In the genomic region with DNA sequence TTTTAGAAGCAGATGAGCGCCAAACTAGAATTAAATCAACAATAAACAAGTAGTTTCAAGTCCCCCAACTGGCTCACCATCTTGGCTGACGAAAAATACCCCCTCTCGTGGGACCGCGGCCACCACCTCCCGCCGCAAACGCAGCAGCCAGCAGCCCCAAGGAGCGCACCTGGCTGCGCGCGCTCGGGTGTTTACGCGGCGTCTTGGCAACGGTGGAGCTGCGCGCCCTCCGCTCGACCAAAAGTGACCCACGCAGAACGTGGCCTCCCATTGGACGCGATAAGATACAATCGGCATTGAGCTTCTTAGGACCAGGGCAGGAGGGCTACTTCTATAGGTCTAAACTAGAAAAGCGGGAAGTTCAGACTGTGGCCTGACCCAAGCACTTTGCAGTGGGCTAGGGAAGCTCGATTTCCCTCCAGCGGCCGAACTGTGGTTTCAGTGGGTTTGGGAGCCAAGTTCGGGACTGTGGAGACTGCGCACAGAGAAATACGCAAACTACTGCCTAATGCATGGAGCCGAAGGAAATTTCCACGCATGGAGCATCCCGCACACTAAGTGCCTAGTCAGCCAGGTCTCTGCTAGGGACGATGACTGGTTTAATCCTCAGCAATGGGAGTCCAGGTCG, we compare ENCODE assay signal across 8 cellular contexts. TPM values are rescaled to one million over a fixed set of nuclear protein-coding genes. Genes with fewer than 3 reads are reported as not detected.
A peak's percentile ranks its signal among the peaks of the same experiment; 100 is the strongest.
DNase-seq lines count a peak whose midpoint lies in the region; ATAC-seq and TF ChIP-seq lines count a peak whose summit lies in the region.

A gene with protein sequence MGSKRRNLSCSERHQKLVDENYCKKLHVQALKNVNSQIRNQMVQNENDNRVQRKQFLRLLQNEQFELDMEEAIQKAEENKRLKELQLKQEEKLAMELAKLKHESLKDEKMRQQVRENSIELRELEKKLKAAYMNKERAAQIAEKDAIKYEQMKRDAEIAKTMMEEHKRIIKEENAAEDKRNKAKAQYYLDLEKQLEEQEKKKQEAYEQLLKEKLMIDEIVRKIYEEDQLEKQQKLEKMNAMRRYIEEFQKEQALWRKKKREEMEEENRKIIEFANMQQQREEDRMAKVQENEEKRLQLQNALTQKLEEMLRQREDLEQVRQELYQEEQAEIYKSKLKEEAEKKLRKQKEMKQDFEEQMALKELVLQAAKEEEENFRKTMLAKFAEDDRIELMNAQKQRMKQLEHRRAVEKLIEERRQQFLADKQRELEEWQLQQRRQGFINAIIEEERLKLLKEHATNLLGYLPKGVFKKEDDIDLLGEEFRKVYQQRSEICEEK (minus strand): TSS at position 245 of the 628 bp plus-strand sequence. CDS start 165 bp downstream, at position 80.

- peak within 1 kb of the TSS; percentile 76 for H3K4me3 ChIP-seq in WI38 (ENCODE audit: low read depth, low read length)

- peak; percentile 85 for DNase-seq in AG09319 (ENCODE audit: extremely low read depth, low read depth)
- peak; percentile 80 for DNase-seq in NCI-H2196 treated with DMSO at 0.1 percent for 48 hours (lab: John Stamatoyannopoulos, UW; ENCODE audit: unreplicated experiment)
- DNase-seq in cerebellum (ENCODE audit: low spot score), result peak; percentile 96
- peak; percentile 96 for DNase-seq in islet precursor cell
- DNase-seq in stimulated activated CD4-positive, alpha-beta T cell treated with anti-CD3 and anti-CD28 coated beads, Interleukin-12 subunit alpha, Interleukin-12 subunit beta, amount 100 ng/mL, for 4 hours, result peak; percentile 40

- TF ChIP-seq CTCF in AG09319 (IDR thresholded peaks at IDR 0.05; ENCODE audit: low read depth, low read length) (no peak), WI38 (IDR thresholded peaks at IDR 0.05; ENCODE audit: low read depth, low read length) (no peak)

- ATAC-seq in GM18907 (IDR thresholded peaks at IDR 0.05; ENCODE audit: unreplicated experiment) (peak; percentile 99), HG03108 (IDR thresholded peaks at IDR 0.05; ENCODE audit: unreplicated experiment) (peak; percentile 99)

RNA-seq across cellular contexts. Expression of the gene that starts here (rescaled TPM):
- total RNA-seq in cerebellum, result 3.9 TPM

Comparison
In these comparisons a context has a peak if more than half of its experiments do, and no peak if none do; other contexts are left out.
1. Peak in every context shown above with its lines: DNase-seq, ATAC-seq and H3K4me3 ChIP-seq.
2. DNase-seq: peak in every context shown above with its lines; median percentile 96 in cerebellum; 96 in islet precursor cell; 85 in AG09319; 80 in NCI-H2196 treated with DMSO at 0.1 percent for 48 hours; 40 in stimulated activated CD4-positive, alpha-beta T cell treated with anti-CD3 and anti-CD28 coated beads, Interleukin-12 subunit alpha, Interleukin-12 subunit beta, amount 100 ng/mL, for 4 hours.